Comparison of ENCODE assay signal across 9 cellular contexts in the genomic region with DNA sequence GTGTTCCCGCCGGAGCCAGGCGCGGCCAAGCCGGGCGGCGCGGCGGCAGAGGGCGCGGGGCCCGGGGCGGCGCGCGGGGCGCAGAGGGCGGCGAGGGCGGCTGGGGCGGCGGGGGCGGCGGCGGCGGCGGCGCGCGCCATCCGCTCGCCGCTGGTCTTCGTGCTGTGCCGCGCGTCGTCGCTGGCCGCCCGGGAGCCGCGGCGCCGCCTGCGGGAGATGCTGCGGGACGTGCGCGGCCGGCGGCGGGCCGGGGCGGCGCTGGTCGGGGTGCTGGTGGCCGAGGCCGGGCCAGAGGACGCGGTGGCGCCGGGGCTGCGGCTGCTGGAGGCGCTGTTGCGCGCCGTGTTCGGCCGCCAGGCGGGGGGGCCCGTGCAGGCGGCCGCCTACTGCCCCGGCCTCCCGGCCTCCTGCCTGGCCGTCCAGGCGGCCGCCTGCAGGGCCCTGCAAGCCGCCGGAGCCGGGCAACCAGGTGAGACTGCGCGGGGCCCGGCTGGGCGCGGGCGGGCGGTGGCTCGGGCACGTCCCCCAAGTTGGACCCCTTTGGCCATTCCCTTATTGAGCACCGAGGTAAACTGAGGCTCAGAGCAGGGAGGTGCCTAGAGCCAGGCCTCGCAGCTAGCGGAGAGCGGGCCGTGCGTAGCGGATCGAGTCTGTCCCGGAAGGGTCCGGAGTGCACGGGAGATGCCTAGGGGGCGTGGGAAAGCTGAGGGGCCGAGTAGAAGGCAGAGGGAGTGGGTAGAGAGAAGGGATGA. TPM values are rescaled to one million over a fixed set of nuclear protein-coding genes. Genes with fewer than 3 reads are reported as not detected.
DNase-seq lines count a peak whose midpoint lies in the region; ATAC-seq, FAIRE-seq and TF ChIP-seq lines count a peak whose summit lies in the region.
"Had no signal": no experiment of that assay in that cellular context is flagged by ENCODE, and none has a peak within 500 bp of the region (broad histone marks: within the 10 kb centered on the region; RNA-seq: fewer than 3 reads in every experiment).

No MANE protein-coding gene starts in this region.

- no peak overlapping the region for H3K27ac ChIP-seq in K562 (ENCODE audit: extremely low read depth, low read depth, low read length)

- FAIRE-seq in K562 (lab: Jason Lieb, UNC) (no peak), urothelium cell line (lab: Jason Lieb, UNC) (peak; percentile 23)

- CTCF ChIA-PET in K562 (lab: Yijun Ruan, JAX; ENCODE audit: low intra/inter-chr PET ratio): interaction anchor here (0.7 kb wide), 1 partner anchor 29 kb away, joined by 3 read pairs; no protein-coding TSS in a partner anchor

- no peak for TF ChIP-seq CTCF in GM20000 (IDR thresholded peaks at IDR 0.05; ENCODE audit: extremely low read depth, missing control alignments)
- TF ChIP-seq CTCF in K562 (IDR thresholded peaks at IDR 0.05 in 2 of 3, conservative IDR thresholded peaks at IDR 0.05 in 1 of 3; ENCODE audit: insufficient read depth in 2 of 3, low read depth in 1 of 3, low read length in 3 of 3): peak in 1 of 3 experiments; percentile 39; a peak in 1 of 6 replicates

- TF ChIP-seq POLR2A in K562 (conservative IDR thresholded peaks at IDR 0.05): no peak

- peak; percentile 73 for DNase-seq in 8988T
- peak; percentile 77 for DNase-seq in GM20000 (ENCODE audit: low spot score)
- DNase-seq in K562 (ENCODE audit: extremely low read depth in 1 of 4, low spot score in 3 of 4): peak in 3 of 4 experiments; percentile 24 to 37 (median 34)
- DNase-seq in medulla oblongata (ENCODE audit: extremely low spot score): peak; percentile 54
- peak; percentile 75 for DNase-seq in urothelium cell line (ENCODE audit: low spot score)
- DNase-seq in inferior parietal cortex (ENCODE audit: extremely low spot score): no peak

- no peaks in the 10 kb centered on the region for H3K79me2 ChIP-seq in K562 (ENCODE audit: control insufficient read depth, insufficient read depth, low read length)

- in situ Hi-C loops in K562 (cut with MboI): no loop called here

- 42% methylated on average over 3 of the region's 104 CpGs for WGBS in K562 (ENCODE audit: insufficient coverage, low coverage, missing lambda C conversion rate)

- no peaks in the 10 kb centered on the region for H3K9me1 ChIP-seq in K562 (ENCODE audit: control insufficient read depth, insufficient read depth, low read length)

- peaks cover 12 to 31% of the 10 kb centered on the region in 2 experiments for H3K27me3 ChIP-seq in K562 (ENCODE audit: control insufficient read depth in 2 of 2, insufficient read depth in 2 of 2, low read length in 2 of 2)

- H3K4me1 ChIP-seq in K562 (replicated peaks in 1 of 2; ENCODE audit: control insufficient read depth in 2 of 2, insufficient read depth in 2 of 2, low read length in 2 of 2): peaks cover 0 to 11% of the 10 kb centered on the region in 2 experiments; a peak in 2 of 5 replicates

- H4K20me1 ChIP-seq in K562 (replicated peaks; ENCODE audit: control insufficient read depth, insufficient read depth, low read length): no peaks in the 10 kb centered on the region

- BruUV-seq in K562 (replicated peaks; lab: Mats Ljungman, UMichigan): no TSS peak

- ATAC-seq in K562 (peak; percentile 77), GM18907 (IDR thresholded peaks at IDR 0.05; ENCODE audit: unreplicated experiment) (no peak), HG02852 (IDR thresholded peaks at IDR 0.05; ENCODE audit: unreplicated experiment) (no peak)

- no peak overlapping the region for H3K9ac ChIP-seq in K562 (ENCODE audit: insufficient read depth in 1 of 2, low read depth in 2 of 2, low read length in 2 of 2)

- no peaks in the 10 kb centered on the region for H3K36me3 ChIP-seq in K562 (ENCODE audit: control insufficient read depth, insufficient read depth, low read length)

- no peak overlapping the region for H2AFZ ChIP-seq in K562 (ENCODE audit: low read depth, low read length)

- no peak for TF ChIP-seq EP300 in K562 (IDR thresholded peaks at IDR 0.05; ENCODE audit: low read length)

- no peak overlapping the region for H3K4me2 ChIP-seq in K562 (ENCODE audit: insufficient read depth, low read length)

- intact Hi-C loops in K562 (cut with micrococcal nuclease): no loop called here

- POLR2A ChIA-PET in K562 (lab: Yijun Ruan, JAX): no interaction called here

- no peak for TF ChIP-seq RAD21 in K562 (CRISPR knock-in tag; conservative IDR thresholded peaks at IDR 0.05 in 1 of 2, IDR thresholded peaks at IDR 0.05 in 1 of 2)

- H3K4me3 ChIP-seq in K562: no peak overlapping the region

- H3K9me3 ChIP-seq in K562 (replicated peaks; ENCODE audit: control insufficient read depth, insufficient read depth, low read depth, low read length): no peaks in the 10 kb centered on the region

TF ChIP-seq in K562, 482 proteins besides CTCF, POLR2A, EP300 and RAD21 (continues in another document):
- TF ChIP-seq, protein P1, sequence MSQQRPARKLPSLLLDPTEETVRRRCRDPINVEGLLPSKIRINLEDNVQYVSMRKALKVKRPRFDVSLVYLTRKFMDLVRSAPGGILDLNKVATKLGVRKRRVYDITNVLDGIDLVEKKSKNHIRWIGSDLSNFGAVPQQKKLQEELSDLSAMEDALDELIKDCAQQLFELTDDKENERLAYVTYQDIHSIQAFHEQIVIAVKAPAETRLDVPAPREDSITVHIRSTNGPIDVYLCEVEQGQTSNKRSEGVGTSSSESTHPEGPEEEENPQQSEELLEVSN (IDR thresholded peaks at IDR 0.05; ENCODE audit: borderline replicate concordance in 1 of 2, extremely low read depth in 1 of 2, insufficient read depth in 1 of 2, insufficient read length in 1 of 2, low read depth in 1 of 2, low read length in 1 of 2, poor library complexity in 1 of 2, severe bottlenecking in 1 of 2): peak in 1 of 2 experiments; percentile 64

RNA-seq across cellular contexts. Expression of a gene that starts 0.6 kb away (rescaled TPM):
- total RNA-seq in K562 (2011; cell fraction: chromatin; rRNA removed; ENCODE audit: low replicate concordance): 0.12 TPM in 1 of 2 replicates, not detected in the other
- not detected in 2 replicates for total RNA-seq in K562 (2011; cell fraction: nucleolus; rRNA removed)
- not detected in 2 replicates for total RNA-seq in K562 (2011; cell fraction: nucleoplasm; rRNA removed)
- total RNA-seq in K562 (2014; rRNA removed) (not detected in 2 replicates), K562 (2014; rRNA removed; fragmentation: Illumina TruSeq; extraction: Trizol) (not detected in 2 replicates), K562 (2015; rRNA removed; fragmentation: Illumina TruSeq; extraction: Trizol) (0.18 and 0.23 TPM in 2 replicates), K562 (2021) (0.11 and 0.22 TPM in 2 replicates)
- polyA plus RNA-seq in K562 (2011; rRNA removed) (0.08 and 0.24 TPM in 2 replicates), K562 (2014; fragmentation: Illumina TruSeq; extraction: Trizol) (not detected in 2 replicates), K562 (2014; fragmentation: Nextera tagmentation; extraction: Ambion mirVana) (not detected), K562 (2014; rRNA removed) (not detected in 2 replicates)
- 0.07 and 0.35 TPM in 2 replicates for polyA plus RNA-seq in K562 (2011; cell fraction: cytosol; rRNA removed)
- polyA plus RNA-seq in K562 (2011; cell fraction: nucleus; rRNA removed): 0.09 and 0.18 TPM in 2 replicates
- polyA plus RNA-seq in K562 (2012): 0.04 and 0.12 TPM in 2 replicates
- polyA minus RNA-seq in K562 (2011; rRNA and poly(A)+ RNA removed): 0.07 and 0.09 TPM in 2 replicates
- polyA minus RNA-seq in K562 (2011; cell fraction: cytosol; rRNA and poly(A)+ RNA removed): 0.82 TPM in 1 of 2 replicates, not detected in the other
- polyA minus RNA-seq in K562 (2011; cell fraction: nucleus; rRNA and poly(A)+ RNA removed): not detected in 2 replicates

RNA-seq across cellular contexts. Expression of a gene that starts 18.8 kb away (rescaled TPM):
- total RNA-seq in K562 (2011; cell fraction: chromatin; rRNA removed; ENCODE audit: low replicate concordance): 70.9 and 146 TPM in 2 replicates
- 39.5 and 50.9 TPM in 2 replicates for total RNA-seq in K562 (2011; cell fraction: nucleolus; rRNA removed)
- 71.0 and 106 TPM in 2 replicates for total RNA-seq in K562 (2011; cell fraction: nucleoplasm; rRNA removed)
- total RNA-seq in K562 (2014; rRNA removed) (100 TPM in 2 replicates), K562 (2014; rRNA removed; fragmentation: Illumina TruSeq; extraction: Trizol) (158 and 179 TPM in 2 replicates), K562 (2015; rRNA removed; fragmentation: Illumina TruSeq; extraction: Trizol) (140 and 150 TPM in 2 replicates), K562 (2021) (127 and 130 TPM in 2 replicates)
- polyA plus RNA-seq in K562 (2011; rRNA removed) (206 and 257 TPM in 2 replicates), K562 (2014; fragmentation: Illumina TruSeq; extraction: Trizol) (177 and 236 TPM in 2 replicates), K562 (2014; fragmentation: Nextera tagmentation; extraction: Ambion mirVana) (100 to 1,000 TPM; 117 to 147 TPM), K562 (2014; rRNA removed) (103 and 105 TPM in 2 replicates)
- 180 and 186 TPM in 2 replicates for polyA plus RNA-seq in K562 (2011; cell fraction: cytosol; rRNA removed)
- 108 and 113 TPM in 2 replicates for polyA plus RNA-seq in K562 (2011; cell fraction: nucleus; rRNA removed)
- 58.2 and 146 TPM in 2 replicates for polyA plus RNA-seq in K562 (2012)
- polyA minus RNA-seq in K562 (2011; rRNA and poly(A)+ RNA removed): 408 and 632 TPM in 2 replicates
- 79.8 and 106 TPM in 2 replicates for polyA minus RNA-seq in K562 (2011; cell fraction: cytosol; rRNA and poly(A)+ RNA removed)
- 48.7 and 79.3 TPM in 2 replicates for polyA minus RNA-seq in K562 (2011; cell fraction: nucleus; rRNA and poly(A)+ RNA removed)

RNA-seq across cellular contexts. Expression of a gene that starts 42.0 kb away (rescaled TPM):
- total RNA-seq in K562 (2011; cell fraction: chromatin; rRNA removed; ENCODE audit: low replicate concordance): not detected in 2 replicates
- not detected in 2 replicates for total RNA-seq in K562 (2011; cell fraction: nucleolus; rRNA removed)
- not detected in 2 replicates for total RNA-seq in K562 (2011; cell fraction: nucleoplasm; rRNA removed)
- not detected in 2 replicates for total RNA-seq in K562 (2014; rRNA removed)
- total RNA-seq in K562 (2014; rRNA removed; fragmentation: Illumina TruSeq; extraction: Trizol): not detected in 2 replicates
- not detected in 2 replicates for total RNA-seq in K562 (2015; rRNA removed; fragmentation: Illumina TruSeq; extraction: Trizol)
- total RNA-seq in K562 (2021): not detected in 2 replicates
- not detected in 2 replicates for polyA plus RNA-seq in K562 (2011; rRNA removed)
- polyA plus RNA-seq in K562 (2011; cell fraction: cytosol; rRNA removed): not detected in 2 replicates
- not detected in 2 replicates for polyA plus RNA-seq in K562 (2011; cell fraction: nucleus; rRNA removed)
- polyA plus RNA-seq in K562 (2012): not detected in 2 replicates
- not detected in 2 replicates for polyA plus RNA-seq in K562 (2014; fragmentation: Illumina TruSeq; extraction: Trizol)
- polyA plus RNA-seq in K562 (2014; fragmentation: Nextera tagmentation; extraction: Ambion mirVana): not detected
- not detected in 2 replicates for polyA plus RNA-seq in K562 (2014; rRNA removed)
- not detected in 2 replicates for polyA minus RNA-seq in K562 (2011; rRNA and poly(A)+ RNA removed)
- not detected in 2 replicates for polyA minus RNA-seq in K562 (2011; cell fraction: cytosol; rRNA and poly(A)+ RNA removed)
- polyA minus RNA-seq in K562 (2011; cell fraction: nucleus; rRNA and poly(A)+ RNA removed): not detected in 2 replicates
- polyA plus RNA-seq: adipose tissue had no signal
